In genomic region chr14:105419055-105419304, GRCh38 we compare ENCODE assay signal across 8 cellular contexts. TPM values are rescaled to one million over a fixed set of nuclear protein-coding genes. Genes with fewer than 3 reads are reported as not detected.
DNase-seq lines count a peak whose midpoint lies in the region; ATAC-seq and TF ChIP-seq lines count a peak whose summit lies in the region.

No MANE protein-coding gene starts in this region.

- H3K4me1 ChIP-seq in liver (ENCODE audit: control insufficient read depth in 4 of 4, insufficient read depth in 4 of 4, low read length in 3 of 4): peaks cover 19 to 40% (median 30%) of the 10 kb centered on the region in 4 donors
- H3K4me1 ChIP-seq in tibial nerve: peaks cover 0 to 46% (median 31%) of the 10 kb centered on the region in 4 donors

- H3K9ac ChIP-seq in liver (ENCODE audit: low read depth in 1 of 2, low read length in 2 of 2): peak overlapping the region in 1 of 2 donors; percentile 68

- H3K9me3 Mint-ChIP-seq in activated T-cell treated with anti-CD3 and anti-CD28 coated beads, Interleukin-2, amount 50 U/mL, for 24 hours: no peaks in the 10 kb centered on the region

- TF ChIP-seq RAD21 in liver (IDR thresholded peaks at IDR 0.05): no peak

- H3K4me3 Mint-ChIP-seq in activated T-cell treated with anti-CD3 and anti-CD28 coated beads, Interleukin-2, amount 50 U/mL, for 24 hours: peak overlapping the region; percentile 74

- TF ChIP-seq CTCF in liver (IDR thresholded peaks at IDR 0.05; ENCODE audit: low read depth, low read length, missing input control) (no peak), tibial nerve (IDR thresholded peaks at IDR 0.05) (no peak)

- H3K27me3 Mint-ChIP-seq in activated T-cell treated with anti-CD3 and anti-CD28 coated beads, Interleukin-2, amount 50 U/mL, for 24 hours: no peaks in the 10 kb centered on the region

- H3K27ac ChIP-seq in angular gyrus (ENCODE audit: low read depth, low read length) (peak overlapping the region; percentile 73), liver (ENCODE audit: low read depth in 1 of 2, low read length in 2 of 2) (peak overlapping the region in 1 of 2 donors; percentile 46), tibial nerve (peak overlapping the region in 3 of 4 donors; percentile 70 to 81 (median 80))

- H3K27me3 ChIP-seq in liver (ENCODE audit: control insufficient read depth in 4 of 4, insufficient read depth in 4 of 4, low read length in 3 of 4) (no peaks in the 10 kb centered on the region), tibial nerve (no peaks in the 10 kb centered on the region)

- H3K4me1 Mint-ChIP-seq in activated T-cell treated with anti-CD3 and anti-CD28 coated beads, Interleukin-2, amount 50 U/mL, for 24 hours (ENCODE audit: low read depth): peaks cover 37% of the 10 kb centered on the region

- ATAC-seq in GM18867 (IDR thresholded peaks at IDR 0.05; ENCODE audit: unreplicated experiment): no peak

- no peak for TF ChIP-seq EP300 in tibial nerve (IDR thresholded peaks at IDR 0.05)

- WGBS in liver: 58% methylated on average over 8 of the region's 8 CpGs
- WGBS in tibial nerve, 2 donors: 47 to 50% methylated on average over 3 to 6 of the region's 8 CpGs

- peaks cover 31% of the 10 kb centered on the region for H3K36me3 Mint-ChIP-seq in activated T-cell treated with anti-CD3 and anti-CD28 coated beads, Interleukin-2, amount 50 U/mL, for 24 hours (ENCODE audit: low read depth)

- TF ChIP-seq POLR2A in tibial nerve (IDR thresholded peaks at IDR 0.05): no peak

- H3K27ac Mint-ChIP-seq in activated T-cell treated with anti-CD3 and anti-CD28 coated beads, Interleukin-2, amount 50 U/mL, for 24 hours: peak overlapping the region; percentile 59

- no peaks in the 10 kb centered on the region for H3K9me3 ChIP-seq in liver (ENCODE audit: control insufficient read depth in 4 of 4, low read length in 3 of 4)
- no peaks in the 10 kb centered on the region for H3K9me3 ChIP-seq in tibial nerve

- H3K36me3 ChIP-seq in liver (ENCODE audit: control insufficient read depth in 4 of 4, insufficient read depth in 3 of 4, low read depth in 1 of 4, low read length in 3 of 4): no peaks in the 10 kb centered on the region
- H3K36me3 ChIP-seq in tibial nerve: no peaks in the 10 kb centered on the region

- peak overlapping the region in 2 of 3 donors; percentile 83 to 95 for H3K4me3 ChIP-seq in liver (ENCODE audit: low read depth in 1 of 3, low read length in 3 of 3)
- H3K4me3 ChIP-seq in tibial nerve: peak overlapping the region; percentile 47 to 76 (median 56)

- no peak for DNase-seq in activated T-cell treated with anti-CD3 and anti-CD28 coated beads, Interleukin-2, amount 50 U/mL, for 24 hours
- no peak for DNase-seq in activated T-cell treated with anti-CD3 and anti-CD28 coated beads, Interleukin-2, amount 50 U/mL, for 48 hours
- DNase-seq in tibial nerve (ENCODE audit: low spot score in 2 of 2): no peak
- no peak for DNase-seq in dermis blood vessel endothelial cell
- DNase-seq in GDM1 (lab: John Stamatoyannopoulos, UW): no peak

TF ChIP-seq in liver, 16 proteins besides CTCF, POLR2A, EP300 and RAD21:
- TF ChIP-seq GABPA (IDR thresholded peaks at IDR 0.05 in 1 of 2, conservative IDR thresholded peaks at IDR 0.05 in 1 of 2): no peak
- no peak for TF ChIP-seq HNF4A (conservative IDR thresholded peaks at IDR 0.05)
- TF ChIP-seq FOXA1 (IDR thresholded peaks at IDR 0.05): no peak
- no peak for TF ChIP-seq SP1 (IDR thresholded peaks at IDR 0.05)
- no peak for TF ChIP-seq REST (IDR thresholded peaks at IDR 0.05)
- TF ChIP-seq RXRA (IDR thresholded peaks at IDR 0.05): no peak
- no peak for TF ChIP-seq ATF3 (IDR thresholded peaks at IDR 0.05)
- no peak for TF ChIP-seq NR2F2 (IDR thresholded peaks at IDR 0.05)
- TF ChIP-seq YY1 (IDR thresholded peaks at IDR 0.05): no peak
- no peak for TF ChIP-seq JUND (IDR thresholded peaks at IDR 0.05)
- TF ChIP-seq FOXA2 (IDR thresholded peaks at IDR 0.05): no peak
- no peak for TF ChIP-seq EGR1 (IDR thresholded peaks at IDR 0.05; ENCODE audit: low read depth in 2 of 2)
- TF ChIP-seq MAX (IDR thresholded peaks at IDR 0.05): no peak
- TF ChIP-seq TAF1 (conservative IDR thresholded peaks at IDR 0.05): no peak
- TF ChIP-seq HNF4G (IDR thresholded peaks at IDR 0.05): no peak
- no peak for TF ChIP-seq ZBTB33 (IDR thresholded peaks at IDR 0.05)

RNA-seq across cellular contexts. Expression of gene MTA1, which starts 0.6 kb away (rescaled TPM):
- total RNA-seq in liver (10 to 100 TPM; 27.9 to 28.1 TPM), tibial nerve (100 to 1,000 TPM in 1 of 4 donors, 10 to 100 TPM in 3; 67.5 to 213 (median 95.3) TPM), dermis blood vessel endothelial cell (43.4 and 55.5 TPM in 2 replicates)
- polyA plus RNA-seq in liver: 10 to 100 TPM in 1 of 2 donors, 1 to 10 TPM in 1; 3.7 to 14.0 TPM

RNA-seq across cellular contexts. Expression of gene TEX22, which starts 20.6 kb away (rescaled TPM):
- total RNA-seq in liver (under 1 TPM; 0.08 to 0.14 TPM), tibial nerve (1 to 10 TPM in 2 of 4 donors, under 1 TPM in 2; 0.84 to 1.3 (median 1.0) TPM), dermis blood vessel endothelial cell (0.05 and 0.17 TPM in 2 replicates)
- under 1 TPM in 1 of 2 donors, not detected in 1; 0.02 TPM for polyA plus RNA-seq in liver

RNA-seq across cellular contexts. Expression of gene CRIP2, which starts 55.6 kb away (rescaled TPM):
- total RNA-seq in liver: 10 to 100 TPM in 1 of 2 donors, 1 to 10 TPM in 1; 4.3 to 10.9 TPM
- 10 to 100 TPM; 30.6 to 40.0 TPM for polyA plus RNA-seq in liver
- 100 to 1,000 TPM; 161 to 268 (median 208) TPM for total RNA-seq in tibial nerve
- 265 and 324 TPM in 2 replicates for total RNA-seq in dermis blood vessel endothelial cell

Comparison
In these comparisons a context has a peak if more than half of its experiments do, and no peak if none do; other contexts are left out.
1. RNA of gene CRIP2, which starts 55.6 kb away (total RNA-seq): 265 to 324 TPM in dermis blood vessel endothelial cell and 161 to 268 TPM in tibial nerve; 4.3 to 10.9 TPM in liver; every median in the first group is over 10 times any median in the second.